21 cellular contexts compared by ENCODE assay signal in the genomic region with DNA sequence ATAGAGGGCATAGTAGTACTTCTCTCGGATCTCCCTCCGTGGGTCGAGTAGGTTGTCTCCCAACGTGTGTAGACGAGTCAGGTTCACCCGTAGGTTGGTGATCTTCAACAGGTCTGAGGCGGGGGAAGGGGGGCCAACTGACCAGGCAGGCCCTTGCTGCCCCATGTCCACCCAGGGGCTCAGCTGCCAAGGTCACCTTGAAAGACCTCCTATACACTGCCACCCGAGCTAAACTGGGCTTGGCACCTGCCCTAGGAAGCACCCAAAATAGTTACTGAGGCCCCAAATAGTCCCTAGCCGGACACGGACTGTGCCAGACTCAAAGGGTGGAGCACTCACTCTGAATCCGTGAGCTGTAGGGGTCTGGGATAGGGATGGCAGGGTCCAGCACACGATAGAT. TPM values are rescaled to one million over a fixed set of nuclear protein-coding genes. Genes with fewer than 3 reads are reported as not detected.
A peak's percentile ranks its signal among the peaks of the same experiment; 100 is the strongest.
DNase-seq lines count a peak whose midpoint lies in the region; ATAC-seq and TF ChIP-seq lines count a peak whose summit lies in the region.
"Had no signal": no experiment of that assay in that cellular context is flagged by ENCODE, and none has a peak within 500 bp of the region (broad histone marks: within the 10 kb centered on the region; RNA-seq: fewer than 3 reads in every experiment).

No MANE protein-coding gene starts in this region.

- CTCF ChIA-PET in CD4-positive, alpha-beta memory T cell (lab: Charles Lee; ENCODE audit: partially characterized antibody) = interaction anchor here (1.4 kb wide), 1 partner anchor 26 kb away, joined by 3 read pairs; no protein-coding TSS in a partner anchor

- POLR2A ChIA-PET in CD4-positive, alpha-beta memory T cell (lab: Charles Lee; ENCODE audit: partially characterized antibody) = interaction anchor here (1.5 kb wide), 1 partner anchor 10 kb away, joined by 5 read pairs; a partner anchor contains a TSS

- no peaks in the 10 kb centered on the region for H3K36me3 Mint-ChIP-seq in neural crest cell (ENCODE audit: low read depth)
- H3K36me3 Mint-ChIP-seq in stimulated activated memory B cell treated with anti-CD40 and anti-IgM and Interleukin-4, amounts not matched to agents 10 μg/mL and 1 μg/mL and 100 μg/mL, for 72 hours = no peaks in the 10 kb centered on the region
- H3K36me3 Mint-ChIP-seq in CD4-positive, alpha-beta memory T cell = no peaks in the 10 kb centered on the region

- H3K4me2 ChIP-seq in fibroblast of lung (ENCODE audit: extremely low read depth, insufficient read depth, low read length) = peak overlapping the region; percentile 82

- H3K79me2 ChIP-seq in fibroblast of lung (ENCODE audit: control insufficient read depth, insufficient read depth, low read length) = peaks cover 34% of the 10 kb centered on the region

- peak overlapping the region in 11 of 12 donors; percentile 87 to 99 (median 94) for H3K27ac ChIP-seq in heart left ventricle
- no peak overlapping the region for H3K27ac ChIP-seq in fibroblast of lung (ENCODE audit: insufficient read depth, low read length)
- H3K27ac ChIP-seq in CD4-positive, alpha-beta memory T cell (ENCODE audit: low read depth, low read length) = no peak overlapping the region
- H3K27ac ChIP-seq: colonic mucosa had no signal

- ATAC-seq in heart left ventricle = peak in 2 of 4 donors; percentile 8 to 26
- ATAC-seq in stimulated activated memory B cell treated with anti-CD40 and anti-IgM and Interleukin-4, amounts not matched to agents 10 μg/mL and 1 μg/mL and 100 μg/mL, for 72 hours = no peak
- ATAC-seq: Panc1 had no signal

- H2AFZ ChIP-seq in fibroblast of lung (ENCODE audit: low read length) = no peak overlapping the region

- intact Hi-C loops in heart left ventricle (cut with DNase I) (loop anchor here in 3 of 10 donors (5.0 to 10.0 kb wide), 3 partner anchors 36 to 544 kb away; a partner anchor contains a TSS), cardiac septum (cut with DNase I) (loop anchor here (5.0 kb wide), 2 partner anchors 114 to 146 kb away; a partner anchor contains a TSS)
- intact Hi-C loops in CD4-positive, alpha-beta memory T cell (cut with micrococcal nuclease) = no loop called here

- no peaks in the 10 kb centered on the region for H3K27me3 ChIP-seq in heart left ventricle
- no peaks in the 10 kb centered on the region for H3K27me3 ChIP-seq in fibroblast of lung (ENCODE audit: control insufficient read depth, insufficient read depth, low read length)
- H3K27me3 ChIP-seq in CD4-positive, alpha-beta memory T cell (ENCODE audit: insufficient read depth, low read length) = no peaks in the 10 kb centered on the region
- H3K27me3 ChIP-seq in H7 (ENCODE audit: control insufficient read depth, insufficient read depth, low read length) = no peaks in the 10 kb centered on the region
- H3K27me3 ChIP-seq: colonic mucosa, ovary, thyroid gland had no signal

- H4K20me1 ChIP-seq in fibroblast of lung (ENCODE audit: control insufficient read depth, extremely low read depth, insufficient read depth, low read length) = no peaks in the 10 kb centered on the region

- H3K36me3 ChIP-seq in heart left ventricle (peaks cover 2 to 53% (median 48%) of the 10 kb centered on the region in 9 donors), fibroblast of lung (ENCODE audit: control insufficient read depth, insufficient read depth, low read length) (peaks cover 31% of the 10 kb centered on the region), H7 (replicated peaks; ENCODE audit: control insufficient read depth, insufficient read depth, low read length) (no peaks in the 10 kb centered on the region; the same call in 1 of the 2 replicates)
- no peaks in the 10 kb centered on the region for H3K36me3 ChIP-seq in CD4-positive, alpha-beta memory T cell (ENCODE audit: insufficient read depth, low read length)
- H3K36me3 ChIP-seq: colonic mucosa, ovary had no signal

- no peak overlapping the region for H3K27ac Mint-ChIP-seq in neural crest cell (ENCODE audit: unreplicated experiment)
- no peak overlapping the region for H3K27ac Mint-ChIP-seq in stimulated activated memory B cell treated with anti-CD40 and anti-IgM and Interleukin-4, amounts not matched to agents 10 μg/mL and 1 μg/mL and 100 μg/mL, for 72 hours
- H3K27ac Mint-ChIP-seq in CD4-positive, alpha-beta memory T cell = no peak overlapping the region
- H3K27ac Mint-ChIP-seq: activated CD4-positive, alpha-beta T cell treated with anti-CD3 and anti-CD28 coated beads, Interleukin-2, amount 10 ng/mL, durations not matched to agents 24 days and 14 days had no signal

- peak overlapping the region in 8 of 12 donors; percentile 74 to 90 (median 82) for H3K4me3 ChIP-seq in heart left ventricle
- H3K4me3 ChIP-seq in fibroblast of lung (replicated peaks in 1 of 4; ENCODE audit: control extremely low read depth in 1 of 4, insufficient read depth in 1 of 4, low read depth in 3 of 4, low read length in 4 of 4) = peak overlapping the region in 2 of 4 experiments; percentile 78 to 96
- H3K4me3 ChIP-seq in CD4-positive, alpha-beta memory T cell (ENCODE audit: low read length in 2 of 2) = no peak overlapping the region
- no peak overlapping the region for H3K4me3 ChIP-seq in H7 (ENCODE audit: insufficient read depth, low read depth, low read length)
- H3K4me3 ChIP-seq: HAP-1 had no signal

- H3K4me1 ChIP-seq in heart left ventricle (peaks cover 8 to 48% (median 30%) of the 10 kb centered on the region in 12 donors), fibroblast of lung (ENCODE audit: control insufficient read depth, extremely low read depth, insufficient read depth, low read length) (peaks cover 3% of the 10 kb centered on the region)
- no peaks in the 10 kb centered on the region for H3K4me1 ChIP-seq in CD4-positive, alpha-beta memory T cell (ENCODE audit: insufficient read depth, low read length)

- TF ChIP-seq POLR2A in heart left ventricle (IDR thresholded peaks at IDR 0.05) = no peak

- H3K9ac ChIP-seq in fibroblast of lung (ENCODE audit: insufficient read depth, low read length) = no peak overlapping the region

- H3K27me3 Mint-ChIP-seq in neural crest cell (ENCODE audit: low read depth) = no peaks in the 10 kb centered on the region
- H3K27me3 Mint-ChIP-seq in stimulated activated memory B cell treated with anti-CD40 and anti-IgM and Interleukin-4, amounts not matched to agents 10 μg/mL and 1 μg/mL and 100 μg/mL, for 72 hours = peaks cover 66% of the 10 kb centered on the region
- H3K27me3 Mint-ChIP-seq in CD4-positive, alpha-beta memory T cell = peaks cover 4 to 14% of the 10 kb centered on the region in 2 donors
- H3K27me3 Mint-ChIP-seq: activated CD4-positive, alpha-beta T cell treated with anti-CD3 and anti-CD28 coated beads, Interleukin-2, amount 10 ng/mL, durations not matched to agents 24 days and 14 days had no signal

- TF ChIP-seq CTCF in heart left ventricle (IDR thresholded peaks at IDR 0.05) = no peak
- no peak for TF ChIP-seq CTCF in fibroblast of lung (conservative IDR thresholded peaks at IDR 0.05 in 1 of 2, IDR thresholded peaks at IDR 0.05 in 1 of 2; ENCODE audit: low read depth in 1 of 2, low read length in 2 of 2)
- no peak for TF ChIP-seq CTCF in neural crest cell (conservative IDR thresholded peaks at IDR 0.05)

- peak overlapping the region; percentile 92 for H3K4me3 Mint-ChIP-seq in neural crest cell
- H3K4me3 Mint-ChIP-seq in stimulated activated memory B cell treated with anti-CD40 and anti-IgM and Interleukin-4, amounts not matched to agents 10 μg/mL and 1 μg/mL and 100 μg/mL, for 72 hours = no peak overlapping the region
- no peak overlapping the region for H3K4me3 Mint-ChIP-seq in CD4-positive, alpha-beta memory T cell
- H3K4me3 Mint-ChIP-seq: activated CD4-positive, alpha-beta T cell treated with anti-CD3 and anti-CD28 coated beads, Interleukin-2, amount 10 ng/mL, durations not matched to agents 24 days and 14 days had no signal

- H3K4me1 Mint-ChIP-seq in neural crest cell = peaks cover 35% of the 10 kb centered on the region
- H3K4me1 Mint-ChIP-seq in stimulated activated memory B cell treated with anti-CD40 and anti-IgM and Interleukin-4, amounts not matched to agents 10 μg/mL and 1 μg/mL and 100 μg/mL, for 72 hours = peaks cover 8% of the 10 kb centered on the region
- no peaks in the 10 kb centered on the region for H3K4me1 Mint-ChIP-seq in CD4-positive, alpha-beta memory T cell

- H3K9me3 ChIP-seq in heart left ventricle = no peaks in the 10 kb centered on the region
- no peaks in the 10 kb centered on the region for H3K9me3 ChIP-seq in fibroblast of lung (ENCODE audit: control insufficient read depth, insufficient read depth, low read depth, low read length)
- no peaks in the 10 kb centered on the region for H3K9me3 ChIP-seq in CD4-positive, alpha-beta memory T cell (ENCODE audit: control insufficient read depth in 1 of 2, low read length in 2 of 2)
- H3K9me3 ChIP-seq: colonic mucosa, HAP-1, ovary, thyroid gland had no signal

- DNase-seq in heart left ventricle = peak in 1 of 5 donors; percentile 51
- DNase-seq in cardiac septum (ENCODE audit: low spot score) = no peak
- DNase-seq in fibroblast of lung (ENCODE audit: low read depth in 2 of 2) = no peak
- no peak for DNase-seq in neural crest cell (ENCODE audit: low read depth, low spot score)
- no peak for DNase-seq in CD4-positive, alpha-beta memory T cell
- DNase-seq in H7 = no peak
- DNase-seq in NCI-H2227 treated with DMSO at 0.1 percent for 48 hours (lab: John Stamatoyannopoulos, UW) = no peak
- DNase-seq: activated CD4-positive, alpha-beta T cell treated with anti-CD3 and anti-CD28 coated beads, Interleukin-2, amount 10 ng/mL, durations not matched to agents 24 days and 14 days; anterior cingulate cortex; colonic mucosa; DMS79 treated with DMSO at 0.1 percent for 48 hours; islet precursor cell; midbrain; NCI-H774; ovary; small intestine; stimulated activated CD4-positive, alpha-beta T cell treated with anti-CD3 and anti-CD28 coated beads, Interleukin-4, amount 100 ng/mL, for 4 hours; thyroid gland had no signal

- 42 to 50% (median 44%) methylated on average over 10 to 12 of the region's 12 CpGs for WGBS in heart left ventricle, 4 donors

- H3K9me3 Mint-ChIP-seq in neural crest cell = no peaks in the 10 kb centered on the region
- H3K9me3 Mint-ChIP-seq in stimulated activated memory B cell treated with anti-CD40 and anti-IgM and Interleukin-4, amounts not matched to agents 10 μg/mL and 1 μg/mL and 100 μg/mL, for 72 hours = no peaks in the 10 kb centered on the region
- no peaks in the 10 kb centered on the region for H3K9me3 Mint-ChIP-seq in CD4-positive, alpha-beta memory T cell
- H3K9me3 Mint-ChIP-seq: activated CD4-positive, alpha-beta T cell treated with anti-CD3 and anti-CD28 coated beads, Interleukin-2, amount 10 ng/mL, durations not matched to agents 24 days and 14 days had no signal

RNA-seq across cellular contexts. Expression of a gene that starts 1.8 kb away (rescaled TPM):
- total RNA-seq in heart left ventricle = 1,000 to 10,000 TPM in 2 of 9 donors, 100 to 1,000 TPM in 7; 488 to 1,265 (median 769) TPM
- 100 to 1,000 TPM; 290 to 836 TPM for polyA plus RNA-seq in heart left ventricle
- 788 TPM for total RNA-seq in cardiac septum
- total RNA-seq in fibroblast of lung = 747 and 1,026 TPM in 2 replicates
- 285 and 375 TPM in 2 replicates for polyA plus RNA-seq in fibroblast of lung
- polyA plus RNA-seq in fibroblast of lung (2012) = 336 and 501 TPM in 2 replicates
- 2,522 and 3,887 TPM in 2 replicates for polyA minus RNA-seq in fibroblast of lung (ENCODE audit: low replicate concordance)
- 108 and 120 TPM in 2 replicates for total RNA-seq in neural crest cell
- 1 to 10 TPM in 1 of 2 experiments, not detected in 1; 1.1 TPM for total RNA-seq in CD4-positive, alpha-beta memory T cell
- polyA plus RNA-seq in CD4-positive, alpha-beta memory T cell = not detected
- total RNA-seq in H7 (2014; rRNA removed; shearing (Covaris generic)) = 81.1 and 87.3 TPM in 2 replicates
- total RNA-seq: activated CD4-positive, alpha-beta T cell treated with anti-CD3 and anti-CD28 coated beads, Interleukin-2, amount 10 ng/mL, durations not matched to agents 24 days and 14 days had no signal

RNA-seq across cellular contexts. Expression of a gene that starts 10.4 kb away (rescaled TPM):
- 10 to 100 TPM; 47.9 to 90.3 (median 63.1) TPM for total RNA-seq in heart left ventricle
- 10 to 100 TPM; 19.2 to 34.7 TPM for polyA plus RNA-seq in heart left ventricle
- total RNA-seq in cardiac septum = 58.5 TPM
- total RNA-seq in fibroblast of lung = 49.1 and 53.8 TPM in 2 replicates
- polyA plus RNA-seq in fibroblast of lung = 23.3 and 25.0 TPM in 2 replicates
- 20.1 and 24.2 TPM in 2 replicates for polyA plus RNA-seq in fibroblast of lung (2012)
- polyA minus RNA-seq in fibroblast of lung (ENCODE audit: low replicate concordance) = 97.5 and 113 TPM in 2 replicates
- total RNA-seq in neural crest cell = 71.8 and 72.6 TPM in 2 replicates
- 100 to 1,000 TPM in 1 of 2 experiments, 10 to 100 TPM in 1; 91.7 to 105 TPM for total RNA-seq in CD4-positive, alpha-beta memory T cell
- polyA plus RNA-seq in CD4-positive, alpha-beta memory T cell = 10 to 100 TPM; 24.9 to 38.2 TPM
- 64.4 and 73.0 TPM in 2 replicates for total RNA-seq in H7 (2014; rRNA removed; shearing (Covaris generic))

RNA-seq across cellular contexts. Expression of a gene that starts 26.5 kb away (rescaled TPM):
- 100 to 1,000 TPM; 145 to 221 (median 194) TPM for total RNA-seq in heart left ventricle
- polyA plus RNA-seq in heart left ventricle = 100 to 1,000 TPM; 177 to 197 TPM
- 149 TPM for total RNA-seq in cardiac septum
- total RNA-seq in fibroblast of lung = 292 and 304 TPM in 2 replicates
- 164 and 166 TPM in 2 replicates for polyA plus RNA-seq in fibroblast of lung
- polyA plus RNA-seq in fibroblast of lung (2012) = 237 and 245 TPM in 2 replicates
- polyA minus RNA-seq in fibroblast of lung (ENCODE audit: low replicate concordance) = 718 and 842 TPM in 2 replicates
- total RNA-seq in neural crest cell = 348 and 382 TPM in 2 replicates
- total RNA-seq in CD4-positive, alpha-beta memory T cell = 100 to 1,000 TPM; 199 TPM
- 100 to 1,000 TPM; 102 to 116 TPM for polyA plus RNA-seq in CD4-positive, alpha-beta memory T cell
- total RNA-seq in H7 (2014; rRNA removed; shearing (Covaris generic)) = 308 and 312 TPM in 2 replicates

RNA-seq across cellular contexts. Expression of a gene that starts 35.1 kb away (rescaled TPM):
- total RNA-seq in heart left ventricle (10 to 100 TPM in 7 of 9 donors, 1 to 10 TPM in 2; 9.7 to 24.0 (median 14.6) TPM), cardiac septum (11.4 TPM), fibroblast of lung (16.4 and 17.8 TPM in 2 replicates), neural crest cell (26.0 and 29.4 TPM in 2 replicates)
- polyA plus RNA-seq in heart left ventricle (10 to 100 TPM in 1 of 2 donors, 1 to 10 TPM in 1; 9.8 to 17.7 TPM), fibroblast of lung (13.0 and 16.1 TPM in 2 replicates)
- 18.0 and 23.2 TPM in 2 replicates for polyA plus RNA-seq in fibroblast of lung (2012)
- polyA minus RNA-seq in fibroblast of lung (ENCODE audit: low replicate concordance) = 55.6 and 70.5 TPM in 2 replicates
- total RNA-seq in CD4-positive, alpha-beta memory T cell = 10 to 100 TPM; 31.6 to 33.5 TPM
- 1 to 10 TPM in 1 of 2 donors, under 1 TPM in 1; 0.13 to 2.1 TPM for polyA plus RNA-seq in CD4-positive, alpha-beta memory T cell
- 37.1 and 46.4 TPM in 2 replicates for total RNA-seq in H7 (2014; rRNA removed; shearing (Covaris generic))

RNA-seq across cellular contexts. Expression of a gene that starts 37.2 kb away (rescaled TPM):
- 10 to 100 TPM; 44.6 to 91.6 (median 55.5) TPM for total RNA-seq in heart left ventricle
- polyA plus RNA-seq in heart left ventricle = 10 to 100 TPM; 20.0 to 31.2 TPM
- 54.5 TPM for total RNA-seq in cardiac septum
- total RNA-seq in fibroblast of lung = 50.3 and 59.0 TPM in 2 replicates
- polyA plus RNA-seq in fibroblast of lung = 48.7 and 71.6 TPM in 2 replicates
- 30.6 and 38.0 TPM in 2 replicates for polyA plus RNA-seq in fibroblast of lung (2012)
- polyA minus RNA-seq in fibroblast of lung (ENCODE audit: low replicate concordance) = 219 and 303 TPM in 2 replicates
- 153 and 158 TPM in 2 replicates for total RNA-seq in neural crest cell
- 100 to 1,000 TPM; 172 to 177 TPM for total RNA-seq in CD4-positive, alpha-beta memory T cell
- polyA plus RNA-seq in CD4-positive, alpha-beta memory T cell = 10 to 100 TPM; 18.6 to 32.0 TPM
- total RNA-seq in H7 (2014; rRNA removed; shearing (Covaris generic)) = 118 and 137 TPM in 2 replicates

Comparison
In these comparisons a context has a peak if more than half of its experiments do, and no peak if none do; other contexts are left out.
1. H3K27ac ChIP-seq: peak in heart left ventricle (11 of 12); none in fibroblast of lung (single experiment) and CD4-positive, alpha-beta memory T cell (single experiment).
2. H3K4me3 ChIP-seq: peak in heart left ventricle (8 of 12); none in CD4-positive, alpha-beta memory T cell (0 of 2) and H7 (single experiment).
3. RNA of a gene that starts 1.8 kb away (total RNA-seq): 747 to 1,026 TPM in fibroblast of lung, 788 TPM in cardiac septum (single experiment), 488 to 1,265 TPM in heart left ventricle, 108 to 120 TPM in neural crest cell and 81.1 to 87.3 TPM in H7; 1.1 TPM in CD4-positive, alpha-beta memory T cell; every median in the first group is over 10 times any median in the second.